Comparison of ENCODE assay signal across 8 cellular contexts in genomic region chr3:69738859-69739203, GRCh38. TPM values are rescaled to one million over a fixed set of nuclear protein-coding genes. Genes with fewer than 3 reads are reported as not detected.
DNase-seq lines count a peak whose midpoint lies in the region; ATAC-seq and TF ChIP-seq lines count a peak whose summit lies in the region.

No MANE protein-coding gene starts in this region.

- peaks cover 3% of the 10 kb centered on the region for H3K4me1 Mint-ChIP-seq in activated CD8-positive, alpha-beta memory T cell treated with anti-CD3 and anti-CD28 coated beads, Interleukin-2, amount 10 ng/mL, durations not matched to agents 7 days and 5 days

- H3K27ac Mint-ChIP-seq in activated CD8-positive, alpha-beta memory T cell treated with anti-CD3 and anti-CD28 coated beads, Interleukin-2, amount 10 ng/mL, durations not matched to agents 7 days and 5 days, result no peak overlapping the region

- no peak for TF ChIP-seq CTCF in brain microvascular endothelial cell (IDR thresholded peaks at IDR 0.05; ENCODE audit: low read depth, low read length, missing control alignments)
- no peak for TF ChIP-seq CTCF in liver (IDR thresholded peaks at IDR 0.05; ENCODE audit: low read depth, low read length, missing input control)
- no peak for TF ChIP-seq CTCF in tibial nerve (IDR thresholded peaks at IDR 0.05)

- H3K9ac ChIP-seq in liver (ENCODE audit: low read depth in 1 of 2, low read length in 2 of 2), result peak overlapping the region; percentile 64 to 77

- H3K27me3 ChIP-seq in brain microvascular endothelial cell (replicated peaks) (peaks cover 3% of the 10 kb centered on the region), liver (ENCODE audit: control insufficient read depth in 4 of 4, insufficient read depth in 4 of 4, low read length in 3 of 4) (peaks cover 0 to 2% (median 0%) of the 10 kb centered on the region in 4 donors), tibial nerve (no peaks in the 10 kb centered on the region)

- WGBS in liver, result under 1% methylated on average over 12 of the region's 12 CpGs
- 0 to 1% methylated on average over 12 of the region's 12 CpGs for WGBS in tibial nerve, 2 donors

- ATAC-seq in activated CD8-positive, alpha-beta memory T cell treated with anti-CD3 and anti-CD28 coated beads, Interleukin-2, amount 10 ng/mL, durations not matched to agents 7 days and 5 days, result no peak

- peaks cover 54% of the 10 kb centered on the region for H3K27me3 Mint-ChIP-seq in activated CD8-positive, alpha-beta memory T cell treated with anti-CD3 and anti-CD28 coated beads, Interleukin-2, amount 10 ng/mL, durations not matched to agents 7 days and 5 days

- no peaks in the 10 kb centered on the region for H3K36me3 ChIP-seq in brain microvascular endothelial cell (replicated peaks)
- no peaks in the 10 kb centered on the region for H3K36me3 ChIP-seq in liver (ENCODE audit: control insufficient read depth in 4 of 4, insufficient read depth in 3 of 4, low read depth in 1 of 4, low read length in 3 of 4)
- no peaks in the 10 kb centered on the region for H3K36me3 ChIP-seq in tibial nerve

- TF ChIP-seq POLR2A in tibial nerve (IDR thresholded peaks at IDR 0.05), result no peak

- H3K27ac ChIP-seq in brain microvascular endothelial cell (no peak overlapping the region), liver (ENCODE audit: low read depth in 1 of 2, low read length in 2 of 2) (peak overlapping the region; percentile 40 to 70), tibial nerve (peak overlapping the region; percentile 8 to 90 (median 60))

- in situ Hi-C loops in brain microvascular endothelial cell (cut with HindIII; ENCODE audit: low pct_ligation_motif_present, low sequenced_read_pairs), result no loop called here

- peaks cover 0 to 20% (median 9%) of the 10 kb centered on the region in 4 donors for H3K4me1 ChIP-seq in liver (ENCODE audit: control insufficient read depth in 4 of 4, insufficient read depth in 4 of 4, low read length in 3 of 4)
- peaks cover 0 to 30% (median 7%) of the 10 kb centered on the region in 4 donors for H3K4me1 ChIP-seq in tibial nerve

- TF ChIP-seq EP300 in tibial nerve (IDR thresholded peaks at IDR 0.05), result no peak

- CTCF ChIA-PET in activated CD8-positive, alpha-beta memory T cell treated with anti-CD3 and anti-CD28 coated beads, Interleukin-2, amount 10 ng/mL, durations not matched to agents 7 days and 5 days (lab: Charles Lee), result no interaction called here

- peak overlapping the region; percentile 85 for H3K4me3 ChIP-seq in brain microvascular endothelial cell (ENCODE audit: low read depth, low read length)
- peak overlapping the region; percentile 74 to 97 (median 84) for H3K4me3 ChIP-seq in liver (ENCODE audit: low read depth in 1 of 3, low read length in 3 of 3)
- H3K4me3 ChIP-seq in tibial nerve, result peak overlapping the region; percentile 45 to 92 (median 79)

- peaks cover 2% of the 10 kb centered on the region for H3K36me3 Mint-ChIP-seq in activated CD8-positive, alpha-beta memory T cell treated with anti-CD3 and anti-CD28 coated beads, Interleukin-2, amount 10 ng/mL, durations not matched to agents 7 days and 5 days

- H3K9me3 Mint-ChIP-seq in activated CD8-positive, alpha-beta memory T cell treated with anti-CD3 and anti-CD28 coated beads, Interleukin-2, amount 10 ng/mL, durations not matched to agents 7 days and 5 days (ENCODE audit: low read depth), result no peaks in the 10 kb centered on the region

- TF ChIP-seq RAD21 in liver (IDR thresholded peaks at IDR 0.05), result no peak

- DNase-seq in activated CD8-positive, alpha-beta memory T cell treated with anti-CD3 and anti-CD28 coated beads, Interleukin-2, amount 10 ng/mL, durations not matched to agents 7 days and 5 days, result no peak
- DNase-seq in activated CD8-positive, alpha-beta memory T cell treated with anti-CD3 and anti-CD28 coated beads, Interleukin-2, amount 50 U/mL, for 4 hours, result no peak
- DNase-seq in brain microvascular endothelial cell (no peak), tibial nerve (ENCODE audit: low spot score in 2 of 2) (no peak), NCI-H69 (lab: John Stamatoyannopoulos, UW) (no peak), inferior parietal cortex (ENCODE audit: extremely low spot score) (no peak), epidermal melanocyte (ENCODE audit: insufficient read length, low spot score) (no peak)

- peak overlapping the region; percentile 7 for H3K4me3 Mint-ChIP-seq in activated CD8-positive, alpha-beta memory T cell treated with anti-CD3 and anti-CD28 coated beads, Interleukin-2, amount 10 ng/mL, durations not matched to agents 7 days and 5 days

- H3K9me3 ChIP-seq in liver (ENCODE audit: control insufficient read depth in 4 of 4, low read length in 3 of 4) (no peaks in the 10 kb centered on the region), tibial nerve (no peaks in the 10 kb centered on the region)

TF ChIP-seq in liver, 16 proteins besides CTCF, POLR2A, EP300 and RAD21:
- TF ChIP-seq REST (IDR thresholded peaks at IDR 0.05), result no peak
- no peak for TF ChIP-seq SP1 (IDR thresholded peaks at IDR 0.05)
- no peak for TF ChIP-seq ATF3 (IDR thresholded peaks at IDR 0.05)
- no peak for TF ChIP-seq HNF4G (IDR thresholded peaks at IDR 0.05)
- TF ChIP-seq YY1 (IDR thresholded peaks at IDR 0.05), result no peak
- no peak for TF ChIP-seq FOXA2 (IDR thresholded peaks at IDR 0.05)
- TF ChIP-seq ZBTB33 (IDR thresholded peaks at IDR 0.05), result no peak
- TF ChIP-seq EGR1 (IDR thresholded peaks at IDR 0.05; ENCODE audit: low read depth in 2 of 2), result no peak
- TF ChIP-seq GABPA (IDR thresholded peaks at IDR 0.05 in 1 of 2, conservative IDR thresholded peaks at IDR 0.05 in 1 of 2), result no peak
- TF ChIP-seq HNF4A (conservative IDR thresholded peaks at IDR 0.05), result no peak
- TF ChIP-seq NR2F2 (IDR thresholded peaks at IDR 0.05), result no peak
- TF ChIP-seq FOXA1 (IDR thresholded peaks at IDR 0.05), result no peak
- TF ChIP-seq RXRA (IDR thresholded peaks at IDR 0.05), result no peak
- no peak for TF ChIP-seq JUND (IDR thresholded peaks at IDR 0.05)
- no peak for TF ChIP-seq TAF1 (conservative IDR thresholded peaks at IDR 0.05)
- TF ChIP-seq MAX (IDR thresholded peaks at IDR 0.05), result no peak

RNA-seq across cellular contexts. Expression of gene MITF, which starts 0.4 kb away (rescaled TPM):
- total RNA-seq in activated CD8-positive, alpha-beta memory T cell treated with anti-CD3 and anti-CD28 coated beads, Interleukin-2, amount 10 ng/mL, durations not matched to agents 7 days and 5 days, result not detected
- 1 to 10 TPM; 2.2 to 2.9 TPM for total RNA-seq in liver
- polyA plus RNA-seq in liver, result 1 to 10 TPM in 1 of 2 donors, under 1 TPM in 1; 0.91 to 2.4 TPM
- total RNA-seq in tibial nerve, result 10 to 100 TPM; 10.3 to 26.9 (median 15.5) TPM
